ENCODE assay signal across 2 cellular contexts in genomic region chr2:99762714-99763113, GRCh38.
TF ChIP-seq lines count a peak whose summit lies in the region.

No MANE protein-coding gene starts in this region.

TF ChIP-seq in IMR-90, 13 proteins besides CTCF, POLR2A, EP300 and RAD21:
- TF ChIP-seq BHLHE40 (IDR thresholded peaks at IDR 0.05; ENCODE audit: low read depth, low read length) (no peak), MAZ (IDR thresholded peaks at IDR 0.05; ENCODE audit: borderline replicate concordance, low read depth, low read length) (no peak), MAFK (IDR thresholded peaks at IDR 0.05; ENCODE audit: low read depth, low read length) (no peak), CEBPB (IDR thresholded peaks at IDR 0.05; ENCODE audit: low read depth, low read length) (no peak), SMC3 (IDR thresholded peaks at IDR 0.05; ENCODE audit: low read depth, low read length) (no peak), USF2 (IDR thresholded peaks at IDR 0.05; ENCODE audit: low read depth, low read length) (no peak), CHD1 (IDR thresholded peaks at IDR 0.05; ENCODE audit: low read depth, low read length) (no peak), MXI1 (IDR thresholded peaks at IDR 0.05; ENCODE audit: borderline replicate concordance, low read depth, low read length) (no peak), FOS (IDR thresholded peaks at IDR 0.05; ENCODE audit: low read depth, low read length) (no peak), NFE2L2 (IDR thresholded peaks at IDR 0.05; ENCODE audit: low read depth, low read length) (no peak), ELK1 (IDR thresholded peaks at IDR 0.05; ENCODE audit: borderline replicate concordance, low read depth, low read length) (no peak), RCOR1 (IDR thresholded peaks at IDR 0.05; ENCODE audit: insufficient replicate concordance, low read length) (no peak), RFX5 (IDR thresholded peaks at IDR 0.05; ENCODE audit: low read depth, low read length) (no peak)

TF ChIP-seq in GM12878, 131 proteins besides CTCF, POLR2A, EP300 and RAD21:
- TF ChIP-seq EED (IDR thresholded peaks at IDR 0.05; ENCODE audit: low read depth) = no peak
- no peak for TF ChIP-seq BCL11A (IDR thresholded peaks at IDR 0.05; ENCODE audit: low read depth, low read length)
- TF ChIP-seq MXI1 (IDR thresholded peaks at IDR 0.05; ENCODE audit: low read depth, low read length) = no peak
- TF ChIP-seq MAX (IDR thresholded peaks at IDR 0.05; ENCODE audit: low read depth, low read length) = no peak
- TF ChIP-seq JUNB (IDR thresholded peaks at IDR 0.05) = no peak
- TF ChIP-seq BACH1 (IDR thresholded peaks at IDR 0.05; ENCODE audit: borderline replicate concordance) = no peak
- TF ChIP-seq USF2 (IDR thresholded peaks at IDR 0.05; ENCODE audit: borderline replicate concordance, low read depth, low read length) = no peak
- no peak for TF ChIP-seq KAT2A (conservative IDR thresholded peaks at IDR 0.05; ENCODE audit: control insufficient read depth, low read depth, low read length)
- TF ChIP-seq SMAD1 (IDR thresholded peaks at IDR 0.05; ENCODE audit: low read depth, partially characterized antibody) = no peak
- TF ChIP-seq SKIL (IDR thresholded peaks at IDR 0.05; ENCODE audit: low read depth, poor library complexity, severe bottlenecking) = no peak
- TF ChIP-seq POU2F2 (IDR thresholded peaks at IDR 0.05; ENCODE audit: borderline replicate concordance, low read depth, low read length) = no peak
- no peak for TF ChIP-seq SP1 (IDR thresholded peaks at IDR 0.05; ENCODE audit: low read depth, low read length)
- no peak for TF ChIP-seq HCFC1 (IDR thresholded peaks at IDR 0.05; ENCODE audit: low read length)
- no peak for TF ChIP-seq ZBTB4 (CRISPR knock-in tag; IDR thresholded peaks at IDR 0.05)
- TF ChIP-seq IRF3 (IDR thresholded peaks at IDR 0.05) = no peak
- no peak for TF ChIP-seq CHD2 (IDR thresholded peaks at IDR 0.05; ENCODE audit: borderline replicate concordance, low read depth, low read length)
- TF ChIP-seq CHD1 (IDR thresholded peaks at IDR 0.05; ENCODE audit: low read depth, low read length) = no peak
- no peak for TF ChIP-seq SMARCA5 (IDR thresholded peaks at IDR 0.05)
- TF ChIP-seq BCLAF1 (IDR thresholded peaks at IDR 0.05) = no peak
